ENCODE assay signal across 21 cellular contexts in genomic region chr12:24767016-24767415, GRCh38.
DNase-seq lines count a peak whose midpoint lies in the region; ATAC-seq, FAIRE-seq and TF ChIP-seq lines count a peak whose summit lies in the region.
"Had no signal": no experiment of that assay in that cellular context is flagged by ENCODE, and none has a peak within 500 bp of the region (broad histone marks: within the 10 kb centered on the region; RNA-seq: fewer than 3 reads in every experiment).

No MANE protein-coding gene starts in this region.

- intact Hi-C loops in activated naive CD4-positive, alpha-beta T cell treated with anti-CD3 and anti-CD28 coated beads for 36 hours (cut with micrococcal nuclease), result loop anchor here (1.0 kb wide), 1 partner anchor 12 kb away; no protein-coding TSS in a partner anchor

- peaks cover 2% of the 10 kb centered on the region for H3K27me3 Mint-ChIP-seq in activated naive CD4-positive, alpha-beta T cell treated with anti-CD3 and anti-CD28 coated beads for 36 hours (ENCODE audit: low read depth)

- H3K27me3 ChIP-seq in keratinocyte (ENCODE audit: control insufficient read depth, extremely low read depth, insufficient read depth, low read length), result no peaks in the 10 kb centered on the region
- H3K27me3 ChIP-seq: Peyer's patch had no signal

- H3K36me3 Mint-ChIP-seq in activated naive CD4-positive, alpha-beta T cell treated with anti-CD3 and anti-CD28 coated beads for 36 hours (ENCODE audit: low read depth), result no peaks in the 10 kb centered on the region
- H3K36me3 Mint-ChIP-seq: CD4-positive, CD25-positive, alpha-beta regulatory T cell had no signal

- DNase-seq in activated naive CD4-positive, alpha-beta T cell treated with anti-CD3 and anti-CD28 coated beads for 36 hours, result peak; percentile 31
- no peak for DNase-seq in activated naive CD4-positive, alpha-beta T cell (lab: John Stamatoyannopoulos, UW)
- peak; percentile 39 for DNase-seq in amniotic epithelial cell (ENCODE audit: low read depth)
- peak; percentile 30 for DNase-seq in keratinocyte (ENCODE audit: low read depth, low spot score)
- DNase-seq in NCI-H1105 treated with DMSO at 0.1 percent for 48 hours (lab: John Stamatoyannopoulos, UW), result no peak
- no peak for DNase-seq in SK-N-DZ (ENCODE audit: low spot score)
- DNase-seq: CD4-positive, CD25-positive, alpha-beta regulatory T cell; DMS79 treated with DMSO at 0.1 percent for 48 hours; IMR-90; NCI-H1105; NCI-H2081 treated with DMSO at 0.1 percent for 48 hours; NCI-H2171 treated with DMSO at 0.1 percent for 48 hours; NCI-H524 treated with DMSO at 0.1 percent for 48 hours; NCI-H82; Peyer's patch had no signal

- CTCF ChIA-PET in activated naive CD4-positive, alpha-beta T cell treated with anti-CD3 and anti-CD28 coated beads for 36 hours (lab: Charles Lee), result interaction anchor here (1.6 kb wide), 1 partner anchor 68 kb away, joined by 3 read pairs; no protein-coding TSS in a partner anchor

- dilution Hi-C loops in keratinocyte (cut with MboI; ENCODE audit: extremely low pct_ligation_motif_present, low sequenced_read_pairs), result no loop called here

- H3K4me1 Mint-ChIP-seq in activated naive CD4-positive, alpha-beta T cell treated with anti-CD3 and anti-CD28 coated beads for 36 hours (ENCODE audit: low read depth), result no peaks in the 10 kb centered on the region
- H3K4me1 Mint-ChIP-seq: CD4-positive, CD25-positive, alpha-beta regulatory T cell; GM23338 had no signal

- no peak overlapping the region for H3K27ac Mint-ChIP-seq in activated naive CD4-positive, alpha-beta T cell treated with anti-CD3 and anti-CD28 coated beads for 36 hours
- H3K27ac Mint-ChIP-seq: CD4-positive, CD25-positive, alpha-beta regulatory T cell; GM23338 had no signal

- H3K4me3 Mint-ChIP-seq in activated naive CD4-positive, alpha-beta T cell treated with anti-CD3 and anti-CD28 coated beads for 36 hours, result no peak overlapping the region
- H3K4me3 Mint-ChIP-seq: CD4-positive, CD25-positive, alpha-beta regulatory T cell; GM23338 had no signal

- H3K9me3 Mint-ChIP-seq in activated naive CD4-positive, alpha-beta T cell treated with anti-CD3 and anti-CD28 coated beads for 36 hours, result no peaks in the 10 kb centered on the region
- H3K9me3 Mint-ChIP-seq: CD4-positive, CD25-positive, alpha-beta regulatory T cell; GM23338 had no signal

- no peak for TF ChIP-seq CTCF in keratinocyte (optimal IDR thresholded peaks at IDR 0.05 in 1 of 3, IDR thresholded peaks at IDR 0.05 in 1 of 3, conservative IDR thresholded peaks at IDR 0.05 in 1 of 3; ENCODE audit: extremely low read depth in 1 of 3, insufficient read depth in 2 of 3, low read length in 3 of 3)

- peak; percentile 59 for ATAC-seq in HG02610 (IDR thresholded peaks at IDR 0.05; ENCODE audit: unreplicated experiment)
- ATAC-seq: GM23338 had no signal

- no peaks in the 10 kb centered on the region for H3K4me1 ChIP-seq in keratinocyte (ENCODE audit: control insufficient read depth, extremely low read depth, insufficient read depth, low read length)
- H3K4me1 ChIP-seq: HAP-1, Peyer's patch had no signal

- H2AFZ ChIP-seq in keratinocyte (ENCODE audit: control insufficient read depth, low read length), result no peak overlapping the region
- H2AFZ ChIP-seq: GM23338 had no signal

- no peak overlapping the region for H3K4me2 ChIP-seq in keratinocyte (ENCODE audit: control insufficient read depth, extremely low read depth, insufficient read depth, low read depth, low read length)
- H3K4me2 ChIP-seq: GM23338, KMS-11 had no signal

- H3K36me3 ChIP-seq in keratinocyte (ENCODE audit: control insufficient read depth in 2 of 2, extremely low read depth in 1 of 2, insufficient read depth in 2 of 2, low read length in 2 of 2), result no peaks in the 10 kb centered on the region
- H3K36me3 ChIP-seq: HAP-1, Peyer's patch had no signal

- no peaks in the 10 kb centered on the region for H4K20me1 ChIP-seq in keratinocyte (ENCODE audit: control insufficient read depth, extremely low read depth, insufficient read depth, low read length)

- no peak overlapping the region for H3K4me3 ChIP-seq in keratinocyte (ENCODE audit: control insufficient read depth in 2 of 3, extremely low read depth in 1 of 3, insufficient read depth in 2 of 3, low read depth in 1 of 3, low read length in 3 of 3)
- H3K4me3 ChIP-seq: GM23338, HAP-1, Peyer's patch had no signal

- no peaks in the 10 kb centered on the region for H3K79me2 ChIP-seq in keratinocyte (ENCODE audit: control insufficient read depth, insufficient read depth, low read length)

- H3K9me1 ChIP-seq in keratinocyte (ENCODE audit: control insufficient read depth, extremely low read depth, insufficient read depth, low read length), result no peaks in the 10 kb centered on the region

- no peaks in the 10 kb centered on the region for H3K9me3 ChIP-seq in keratinocyte (ENCODE audit: control insufficient read depth, low read depth, low read length)
- H3K9me3 ChIP-seq: HAP-1, Peyer's patch had no signal

- H3K27ac ChIP-seq in keratinocyte (ENCODE audit: control insufficient read depth, insufficient read depth, low read length), result no peak overlapping the region
- H3K27ac ChIP-seq: KMS-11, Peyer's patch had no signal

- FAIRE-seq in keratinocyte (lab: Jason Lieb, UNC), result peak; percentile 64
- FAIRE-seq: GM12891, HTR-8/SVneo had no signal

- no peak overlapping the region for H3K9ac ChIP-seq in keratinocyte (ENCODE audit: control insufficient read depth, extremely low read depth, insufficient read depth, low read length)
- H3K9ac ChIP-seq: KMS-11 had no signal

Comparison
In these comparisons a context has a peak if more than half of its experiments do, and no peak if none do; other contexts are left out.
1. DNase-seq: peak in activated naive CD4-positive, alpha-beta T cell treated with anti-CD3 and anti-CD28 coated beads for 36 hours (single experiment), amniotic epithelial cell (single experiment) and keratinocyte (single experiment); none in activated naive CD4-positive, alpha-beta T cell (0 of 4), NCI-H1105 treated with DMSO at 0.1 percent for 48 hours (single experiment) and SK-N-DZ (single experiment).